ENCODE assay signal across 18 cellular contexts in the genomic region with DNA sequence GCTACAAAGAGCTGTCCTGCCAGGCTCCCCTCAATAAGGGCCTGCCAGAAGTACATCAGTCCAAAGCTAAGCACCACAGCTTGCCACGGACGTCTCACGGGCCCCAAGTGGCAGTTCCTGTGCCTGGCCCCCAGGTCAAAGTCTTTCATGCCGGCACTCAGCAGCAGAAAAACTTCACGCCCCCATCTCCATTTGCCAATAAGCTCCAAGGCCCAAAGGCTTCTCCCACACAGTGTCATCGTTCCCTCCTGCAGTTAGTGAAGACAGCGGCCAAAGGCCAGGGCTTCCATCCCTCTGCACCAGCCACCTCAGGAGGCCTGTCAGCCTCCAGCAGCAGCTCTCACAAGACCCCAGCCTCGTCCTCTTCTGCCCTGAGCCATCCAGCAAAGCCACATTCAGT. TPM values are rescaled to one million over a fixed set of nuclear protein-coding genes. Genes with fewer than 3 reads are reported as not detected.
DNase-seq lines count a peak whose midpoint lies in the region; ATAC-seq, FAIRE-seq and TF ChIP-seq lines count a peak whose summit lies in the region.
"Had no signal": no experiment of that assay in that cellular context is flagged by ENCODE, and none has a peak within 500 bp of the region (broad histone marks: within the 10 kb centered on the region; RNA-seq: fewer than 3 reads in every experiment).

No MANE protein-coding gene starts in this region.

- no peaks in the 10 kb centered on the region for H3K9me3 Mint-ChIP-seq in nephron progenitor cell
- H3K9me3 Mint-ChIP-seq: CD8-positive, alpha-beta memory T cell had no signal

- CTCF ChIA-PET in PC-3 (lab: Charles Lee): no interaction called here
- CTCF ChIA-PET in mammary epithelial cell (lab: Charles Lee; ENCODE audit: low non-redundant PET): no interaction called here

- peaks cover 62% of the 10 kb centered on the region for H3K79me1 ChIP-seq in mesenchymal stem cell (replicated peaks; ENCODE audit: low read length, poor library complexity, severe bottlenecking)

- no peak overlapping the region for H3K23ac ChIP-seq in mesenchymal stem cell (ENCODE audit: low read length in 2 of 2)

- no peak for ATAC-seq in PC-3

- H3K4me3 Mint-ChIP-seq in nephron progenitor cell: no peak overlapping the region
- H3K4me3 Mint-ChIP-seq: CD8-positive, alpha-beta memory T cell had no signal

- H2AK5ac ChIP-seq in mesenchymal stem cell (ENCODE audit: low read length, severe bottlenecking): no peak overlapping the region

- no peaks in the 10 kb centered on the region for H3K27me3 Mint-ChIP-seq in nephron progenitor cell (ENCODE audit: low read depth, poor library complexity)

- H3K27me3 ChIP-seq in H7 (ENCODE audit: control insufficient read depth, insufficient read depth, low read length) (no peaks in the 10 kb centered on the region), PC-3 (ENCODE audit: low read length) (no peaks in the 10 kb centered on the region), mammary epithelial cell (ENCODE audit: insufficient read depth, low read length) (no peaks in the 10 kb centered on the region), Karpas-422 (ENCODE audit: low read length) (no peaks in the 10 kb centered on the region), mesenchymal stem cell (ENCODE audit: control insufficient read depth in 1 of 2, insufficient read depth in 1 of 2, low read length in 2 of 2) (no peaks in the 10 kb centered on the region)
- H3K27me3 ChIP-seq: BE2C, Peyer's patch had no signal

- H2BK5ac ChIP-seq in mesenchymal stem cell (ENCODE audit: low read depth, low read length, poor library complexity, severe bottlenecking): no peak overlapping the region

- no peak overlapping the region for H3K18ac ChIP-seq in mesenchymal stem cell (ENCODE audit: low read depth in 1 of 2, low read length in 2 of 2)

- no peak overlapping the region for H3K9ac ChIP-seq in PC-3 (ENCODE audit: low read length)
- H3K9ac ChIP-seq in mammary epithelial cell (ENCODE audit: insufficient read depth, low read length): no peak overlapping the region
- no peak overlapping the region for H3K9ac ChIP-seq in Karpas-422 (ENCODE audit: low read length)
- no peak overlapping the region for H3K9ac ChIP-seq in mesenchymal stem cell (ENCODE audit: low read length)
- H3K9ac ChIP-seq: KMS-11 had no signal

- no peak for FAIRE-seq in H54 (lab: Jason Lieb, UNC)

- no peaks in the 10 kb centered on the region for H4K20me1 ChIP-seq in PC-3 (ENCODE audit: low read length)
- H4K20me1 ChIP-seq in mammary epithelial cell (ENCODE audit: insufficient read depth, low read length): no peaks in the 10 kb centered on the region
- no peaks in the 10 kb centered on the region for H4K20me1 ChIP-seq in Karpas-422 (ENCODE audit: insufficient read depth, low read depth, low read length)

- H3K9me2 ChIP-seq in PC-3 (replicated peaks; ENCODE audit: low read length) (no peaks in the 10 kb centered on the region), Karpas-422 (replicated peaks; ENCODE audit: insufficient read depth, low read length) (no peaks in the 10 kb centered on the region)

- TF ChIP-seq POLR2A in H54 (IDR thresholded peaks at IDR 0.05; ENCODE audit: low read depth, low read length): no peak

- H3K4me1 Mint-ChIP-seq in nephron progenitor cell: no peaks in the 10 kb centered on the region

- BruUV-seq in PC-3 (replicated peaks; lab: Mats Ljungman, UMichigan): TSS peak; percentile 31
- TSS peak; percentile 69 for BruUV-seq in mammary epithelial cell (replicated peaks; lab: Mats Ljungman, UMichigan)

- H3K36me3 Mint-ChIP-seq in nephron progenitor cell (ENCODE audit: low read depth): peaks cover 53% of the 10 kb centered on the region

- TF ChIP-seq CTCF in PC-3 (conservative IDR thresholded peaks at IDR 0.05; ENCODE audit: low read depth, low read length) (no peak), mammary epithelial cell (conservative IDR thresholded peaks at IDR 0.05 in 1 of 2, IDR thresholded peaks at IDR 0.05 in 1 of 2; ENCODE audit: extremely low read depth in 1 of 2, insufficient read depth in 1 of 2, low read depth in 1 of 2, low read length in 2 of 2) (no peak), nephron progenitor cell (IDR thresholded peaks at IDR 0.05) (no peak)

- no peak overlapping the region for H2BK120ac ChIP-seq in mesenchymal stem cell (ENCODE audit: low read depth, low read length)

- no peak overlapping the region for H2BK15ac ChIP-seq in mesenchymal stem cell (ENCODE audit: low read depth, poor library complexity, severe bottlenecking)

- H3K27ac ChIP-seq in PC-3 (ENCODE audit: low read length): no peak overlapping the region
- no peak overlapping the region for H3K27ac ChIP-seq in mammary epithelial cell (ENCODE audit: insufficient read depth, low read depth, low read length)
- H3K27ac ChIP-seq in Karpas-422 (ENCODE audit: low read length): no peak overlapping the region
- H3K27ac ChIP-seq in mesenchymal stem cell (ENCODE audit: low read length, poor library complexity, severe bottlenecking): no peak overlapping the region
- H3K27ac ChIP-seq: HL-60, KMS-11, Peyer's patch had no signal

- no peak overlapping the region for H4K91ac ChIP-seq in mesenchymal stem cell (ENCODE audit: low read length)

- POLR2A ChIA-PET in PC-3 (lab: Charles Lee; ENCODE audit: unreplicated experiment): no interaction called here

- dilution Hi-C loops in mammary epithelial cell (cut with HindIII; ENCODE audit: low sequenced_read_pairs): no loop called here

- H3K36me3 ChIP-seq in H7 (replicated peaks; ENCODE audit: control insufficient read depth, insufficient read depth, low read length): peaks cover 64% of the 10 kb centered on the region
- H3K36me3 ChIP-seq in PC-3 (ENCODE audit: low read depth, low read length): peaks cover 9% of the 10 kb centered on the region
- peaks cover 46% of the 10 kb centered on the region for H3K36me3 ChIP-seq in mammary epithelial cell (ENCODE audit: insufficient read depth, low read length)
- H3K36me3 ChIP-seq in Karpas-422 (ENCODE audit: insufficient read depth, low read length): peaks cover 46% of the 10 kb centered on the region
- H3K36me3 ChIP-seq in mesenchymal stem cell (ENCODE audit: control insufficient read depth in 1 of 2, insufficient read depth in 2 of 2, low read depth in 1 of 2, low read length in 2 of 2): peaks cover 81 to 93% of the 10 kb centered on the region in 2 experiments

- no peaks in the 10 kb centered on the region for H3F3A ChIP-seq in PC-3 (ENCODE audit: low read length, unreplicated experiment)

- WGBS in mammary epithelial cell (ENCODE audit: low coverage, missing lambda C conversion rate): 70% methylated on average over 5 of the region's 8 CpGs
- WGBS in mesenchymal stem cell: 96% methylated on average over 8 of the region's 8 CpGs

- H3K4me2 ChIP-seq in PC-3 (ENCODE audit: low read length) (no peak overlapping the region), mammary epithelial cell (ENCODE audit: insufficient read depth, low read depth, low read length) (no peak overlapping the region), Karpas-422 (ENCODE audit: low read depth, low read length, poor library complexity, severe bottlenecking) (no peak overlapping the region), mesenchymal stem cell (ENCODE audit: low read length, poor library complexity, severe bottlenecking) (no peak overlapping the region)
- H3K4me2 ChIP-seq: KMS-11 had no signal

- intact Hi-C loops in PC-3 (cut with micrococcal nuclease) (no loop called here), mammary epithelial cell (cut with micrococcal nuclease) (no loop called here)

- H3K9me3 ChIP-seq in PC-3 (ENCODE audit: low read length) (no peaks in the 10 kb centered on the region), mammary epithelial cell (replicated peaks; ENCODE audit: insufficient read depth, low read length) (no peaks in the 10 kb centered on the region), Karpas-422 (ENCODE audit: low read length) (no peaks in the 10 kb centered on the region), mesenchymal stem cell (ENCODE audit: control insufficient read depth, low read length) (no peaks in the 10 kb centered on the region)
- H3K9me3 ChIP-seq: BE2C, HAP-1, Peyer's patch had no signal

- DNase-seq in H7 (peak; percentile 19), PC-3 (no peak), mammary epithelial cell (no peak), nephron progenitor cell (no peak), occipital lobe (lab: John Stamatoyannopoulos, UW) (no peak), Karpas-422 (no peak), H54 (ENCODE audit: insufficient read length, low spot score) (no peak), mesenchymal stem cell (no peak)
- DNase-seq: BE2C; CD8-positive, alpha-beta memory T cell; GF-D8; NCI-H1105 treated with DMSO at 0.1 percent for 48 hours; NCI-H187; Peyer's patch; SIG-M5 had no signal

- no peaks in the 10 kb centered on the region for H3K79me2 ChIP-seq in PC-3 (ENCODE audit: low read length)
- peaks cover 15% of the 10 kb centered on the region for H3K79me2 ChIP-seq in mammary epithelial cell (ENCODE audit: insufficient read depth, low read length)
- H3K79me2 ChIP-seq in Karpas-422 (ENCODE audit: low read length): peaks cover 3% of the 10 kb centered on the region; the same call in 1 of the 2 replicates

- H3K4me3 ChIP-seq in H7 (ENCODE audit: insufficient read depth, low read depth, low read length) (no peak overlapping the region), PC-3 (ENCODE audit: low read length) (no peak overlapping the region), mammary epithelial cell (replicated peaks in 1 of 3; ENCODE audit: insufficient read depth in 1 of 3, low read depth in 2 of 3, low read length in 3 of 3) (no peak overlapping the region), Karpas-422 (ENCODE audit: low read length) (no peak overlapping the region), mesenchymal stem cell (ENCODE audit: insufficient read depth in 1 of 2, low read depth in 1 of 2, low read length in 2 of 2) (no peak overlapping the region)
- H3K4me3 ChIP-seq: HAP-1, Peyer's patch had no signal

- no peak overlapping the region for H3K4ac ChIP-seq in mesenchymal stem cell (ENCODE audit: low read depth in 1 of 2, low read length in 2 of 2)

- H4K8ac ChIP-seq in mesenchymal stem cell (ENCODE audit: low read length): no peak overlapping the region

- H3K4me1 ChIP-seq in PC-3 (ENCODE audit: insufficient read depth, low read length) (peaks cover 11% of the 10 kb centered on the region), mammary epithelial cell (ENCODE audit: insufficient read depth, low read length) (no peaks in the 10 kb centered on the region), Karpas-422 (ENCODE audit: low read length) (no peaks in the 10 kb centered on the region), mesenchymal stem cell (ENCODE audit: control insufficient read depth, insufficient read depth, low read depth, low read length) (peaks cover 7% of the 10 kb centered on the region)
- H3K4me1 ChIP-seq: BE2C, HAP-1, Peyer's patch had no signal

- no peak overlapping the region for H2AFZ ChIP-seq in PC-3 (ENCODE audit: low read length)
- no peak overlapping the region for H2AFZ ChIP-seq in mammary epithelial cell (ENCODE audit: low read depth, low read length)
- no peak overlapping the region for H2AFZ ChIP-seq in Karpas-422 (ENCODE audit: low read length)
- no peak overlapping the region for H2AFZ ChIP-seq in mesenchymal stem cell (ENCODE audit: low read depth, low read length)

- in situ Hi-C loops in mammary epithelial cell (cut with MboI; ENCODE audit: low sequenced_read_pairs in 2 of 2): no loop called here

- H3K14ac ChIP-seq in mesenchymal stem cell (ENCODE audit: low read length in 2 of 2): no peak overlapping the region

- H3K27ac Mint-ChIP-seq in nephron progenitor cell: peak overlapping the region; percentile 20

- no peak overlapping the region for H2BK12ac ChIP-seq in mesenchymal stem cell (ENCODE audit: low read length in 2 of 2)

RNA-seq across cellular contexts. Expression of gene UBN1, which starts 27.4 kb away (rescaled TPM):
- 32.8 and 36.7 TPM in 2 replicates for total RNA-seq in H7 (2014; rRNA removed; shearing (Covaris generic))
- total RNA-seq in PC-3 (2014; rRNA removed) (21.4 and 21.9 TPM in 2 replicates), mammary epithelial cell (10 to 100 TPM; 23.7 to 37.2 TPM), occipital lobe (13.9 TPM)
- polyA plus RNA-seq in mammary epithelial cell: 16.5 TPM
- 96.1 TPM for polyA minus RNA-seq in mammary epithelial cell
- 21.7 and 27.3 TPM in 2 replicates for total RNA-seq in Karpas-422 (2014; rRNA removed; shearing (Covaris generic); ENCODE audit: low replicate concordance)
- 24.0 TPM for polyA plus RNA-seq in mesenchymal stem cell (2013, experiment 1 of 2)
- 23.4 TPM for polyA plus RNA-seq in mesenchymal stem cell (2013, experiment 2 of 2)

RNA-seq across cellular contexts. Expression of gene GLYR1, which starts 27.6 kb away (rescaled TPM):
- 56.6 and 64.7 TPM in 2 replicates for total RNA-seq in H7 (2014; rRNA removed; shearing (Covaris generic))
- total RNA-seq in PC-3 (2014; rRNA removed): 30.6 and 41.2 TPM in 2 replicates
- total RNA-seq in mammary epithelial cell: 10 to 100 TPM; 38.0 to 67.7 TPM
- 31.3 TPM for polyA plus RNA-seq in mammary epithelial cell
- polyA minus RNA-seq in mammary epithelial cell: 58.2 TPM
- 70.2 TPM for total RNA-seq in occipital lobe
- 23.4 and 45.8 TPM in 2 replicates for total RNA-seq in Karpas-422 (2014; rRNA removed; shearing (Covaris generic); ENCODE audit: low replicate concordance)
- polyA plus RNA-seq in mesenchymal stem cell (2013, experiment 1 of 2): 47.2 TPM
- 44.9 TPM for polyA plus RNA-seq in mesenchymal stem cell (2013, experiment 2 of 2)
